In the genomic region with DNA sequence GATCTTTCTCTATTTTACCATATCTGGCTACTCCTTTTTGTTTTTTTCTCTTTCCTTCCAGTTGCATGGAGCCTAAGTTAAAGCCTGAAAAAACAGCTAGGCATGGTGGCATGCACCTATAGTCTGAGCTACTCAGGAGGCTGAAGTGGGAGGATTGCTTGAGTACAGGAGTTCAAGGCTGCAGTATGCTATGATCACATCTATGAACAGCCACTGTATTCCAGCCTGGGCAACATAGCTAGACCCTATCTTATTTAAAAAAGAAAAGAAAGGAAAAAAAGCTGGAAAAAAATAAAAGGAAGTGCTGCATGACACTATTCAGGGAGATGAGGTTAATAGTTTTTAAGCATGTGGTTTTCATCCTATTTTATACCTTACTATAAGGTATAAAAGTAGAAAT, we compare ENCODE assay signal across 1 cellular context.
TF ChIP-seq lines count a peak whose summit lies in the region.

No MANE protein-coding gene starts in this region.

TF ChIP-seq in GM23338, 12 proteins besides CTCF, POLR2A, EP300 and RAD21:
- no peak for TF ChIP-seq STAT1 (IDR thresholded peaks at IDR 0.05; ENCODE audit: unreplicated experiment)
- TF ChIP-seq, protein P1, sequence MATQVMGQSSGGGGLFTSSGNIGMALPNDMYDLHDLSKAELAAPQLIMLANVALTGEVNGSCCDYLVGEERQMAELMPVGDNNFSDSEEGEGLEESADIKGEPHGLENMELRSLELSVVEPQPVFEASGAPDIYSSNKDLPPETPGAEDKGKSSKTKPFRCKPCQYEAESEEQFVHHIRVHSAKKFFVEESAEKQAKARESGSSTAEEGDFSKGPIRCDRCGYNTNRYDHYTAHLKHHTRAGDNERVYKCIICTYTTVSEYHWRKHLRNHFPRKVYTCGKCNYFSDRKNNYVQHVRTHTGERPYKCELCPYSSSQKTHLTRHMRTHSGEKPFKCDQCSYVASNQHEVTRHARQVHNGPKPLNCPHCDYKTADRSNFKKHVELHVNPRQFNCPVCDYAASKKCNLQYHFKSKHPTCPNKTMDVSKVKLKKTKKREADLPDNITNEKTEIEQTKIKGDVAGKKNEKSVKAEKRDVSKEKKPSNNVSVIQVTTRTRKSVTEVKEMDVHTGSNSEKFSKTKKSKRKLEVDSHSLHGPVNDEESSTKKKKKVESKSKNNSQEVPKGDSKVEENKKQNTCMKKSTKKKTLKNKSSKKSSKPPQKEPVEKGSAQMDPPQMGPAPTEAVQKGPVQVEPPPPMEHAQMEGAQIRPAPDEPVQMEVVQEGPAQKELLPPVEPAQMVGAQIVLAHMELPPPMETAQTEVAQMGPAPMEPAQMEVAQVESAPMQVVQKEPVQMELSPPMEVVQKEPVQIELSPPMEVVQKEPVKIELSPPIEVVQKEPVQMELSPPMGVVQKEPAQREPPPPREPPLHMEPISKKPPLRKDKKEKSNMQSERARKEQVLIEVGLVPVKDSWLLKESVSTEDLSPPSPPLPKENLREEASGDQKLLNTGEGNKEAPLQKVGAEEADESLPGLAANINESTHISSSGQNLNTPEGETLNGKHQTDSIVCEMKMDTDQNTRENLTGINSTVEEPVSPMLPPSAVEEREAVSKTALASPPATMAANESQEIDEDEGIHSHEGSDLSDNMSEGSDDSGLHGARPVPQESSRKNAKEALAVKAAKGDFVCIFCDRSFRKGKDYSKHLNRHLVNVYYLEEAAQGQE (IDR thresholded peaks at IDR 0.05; ENCODE audit: unreplicated experiment) = no peak
- TF ChIP-seq, protein P2, sequence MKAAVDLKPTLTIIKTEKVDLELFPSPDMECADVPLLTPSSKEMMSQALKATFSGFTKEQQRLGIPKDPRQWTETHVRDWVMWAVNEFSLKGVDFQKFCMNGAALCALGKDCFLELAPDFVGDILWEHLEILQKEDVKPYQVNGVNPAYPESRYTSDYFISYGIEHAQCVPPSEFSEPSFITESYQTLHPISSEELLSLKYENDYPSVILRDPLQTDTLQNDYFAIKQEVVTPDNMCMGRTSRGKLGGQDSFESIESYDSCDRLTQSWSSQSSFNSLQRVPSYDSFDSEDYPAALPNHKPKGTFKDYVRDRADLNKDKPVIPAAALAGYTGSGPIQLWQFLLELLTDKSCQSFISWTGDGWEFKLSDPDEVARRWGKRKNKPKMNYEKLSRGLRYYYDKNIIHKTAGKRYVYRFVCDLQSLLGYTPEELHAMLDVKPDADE (IDR thresholded peaks at IDR 0.05) = no peak
- TF ChIP-seq ZNF114 (CRISPR knock-in tag; IDR thresholded peaks at IDR 0.05) = no peak
- no peak for TF ChIP-seq JUNB (IDR thresholded peaks at IDR 0.05; ENCODE audit: unreplicated experiment)
- TF ChIP-seq ZNF331 (CRISPR knock-in tag; IDR thresholded peaks at IDR 0.05; ENCODE audit: low read depth) = no peak
- TF ChIP-seq, protein P3, sequence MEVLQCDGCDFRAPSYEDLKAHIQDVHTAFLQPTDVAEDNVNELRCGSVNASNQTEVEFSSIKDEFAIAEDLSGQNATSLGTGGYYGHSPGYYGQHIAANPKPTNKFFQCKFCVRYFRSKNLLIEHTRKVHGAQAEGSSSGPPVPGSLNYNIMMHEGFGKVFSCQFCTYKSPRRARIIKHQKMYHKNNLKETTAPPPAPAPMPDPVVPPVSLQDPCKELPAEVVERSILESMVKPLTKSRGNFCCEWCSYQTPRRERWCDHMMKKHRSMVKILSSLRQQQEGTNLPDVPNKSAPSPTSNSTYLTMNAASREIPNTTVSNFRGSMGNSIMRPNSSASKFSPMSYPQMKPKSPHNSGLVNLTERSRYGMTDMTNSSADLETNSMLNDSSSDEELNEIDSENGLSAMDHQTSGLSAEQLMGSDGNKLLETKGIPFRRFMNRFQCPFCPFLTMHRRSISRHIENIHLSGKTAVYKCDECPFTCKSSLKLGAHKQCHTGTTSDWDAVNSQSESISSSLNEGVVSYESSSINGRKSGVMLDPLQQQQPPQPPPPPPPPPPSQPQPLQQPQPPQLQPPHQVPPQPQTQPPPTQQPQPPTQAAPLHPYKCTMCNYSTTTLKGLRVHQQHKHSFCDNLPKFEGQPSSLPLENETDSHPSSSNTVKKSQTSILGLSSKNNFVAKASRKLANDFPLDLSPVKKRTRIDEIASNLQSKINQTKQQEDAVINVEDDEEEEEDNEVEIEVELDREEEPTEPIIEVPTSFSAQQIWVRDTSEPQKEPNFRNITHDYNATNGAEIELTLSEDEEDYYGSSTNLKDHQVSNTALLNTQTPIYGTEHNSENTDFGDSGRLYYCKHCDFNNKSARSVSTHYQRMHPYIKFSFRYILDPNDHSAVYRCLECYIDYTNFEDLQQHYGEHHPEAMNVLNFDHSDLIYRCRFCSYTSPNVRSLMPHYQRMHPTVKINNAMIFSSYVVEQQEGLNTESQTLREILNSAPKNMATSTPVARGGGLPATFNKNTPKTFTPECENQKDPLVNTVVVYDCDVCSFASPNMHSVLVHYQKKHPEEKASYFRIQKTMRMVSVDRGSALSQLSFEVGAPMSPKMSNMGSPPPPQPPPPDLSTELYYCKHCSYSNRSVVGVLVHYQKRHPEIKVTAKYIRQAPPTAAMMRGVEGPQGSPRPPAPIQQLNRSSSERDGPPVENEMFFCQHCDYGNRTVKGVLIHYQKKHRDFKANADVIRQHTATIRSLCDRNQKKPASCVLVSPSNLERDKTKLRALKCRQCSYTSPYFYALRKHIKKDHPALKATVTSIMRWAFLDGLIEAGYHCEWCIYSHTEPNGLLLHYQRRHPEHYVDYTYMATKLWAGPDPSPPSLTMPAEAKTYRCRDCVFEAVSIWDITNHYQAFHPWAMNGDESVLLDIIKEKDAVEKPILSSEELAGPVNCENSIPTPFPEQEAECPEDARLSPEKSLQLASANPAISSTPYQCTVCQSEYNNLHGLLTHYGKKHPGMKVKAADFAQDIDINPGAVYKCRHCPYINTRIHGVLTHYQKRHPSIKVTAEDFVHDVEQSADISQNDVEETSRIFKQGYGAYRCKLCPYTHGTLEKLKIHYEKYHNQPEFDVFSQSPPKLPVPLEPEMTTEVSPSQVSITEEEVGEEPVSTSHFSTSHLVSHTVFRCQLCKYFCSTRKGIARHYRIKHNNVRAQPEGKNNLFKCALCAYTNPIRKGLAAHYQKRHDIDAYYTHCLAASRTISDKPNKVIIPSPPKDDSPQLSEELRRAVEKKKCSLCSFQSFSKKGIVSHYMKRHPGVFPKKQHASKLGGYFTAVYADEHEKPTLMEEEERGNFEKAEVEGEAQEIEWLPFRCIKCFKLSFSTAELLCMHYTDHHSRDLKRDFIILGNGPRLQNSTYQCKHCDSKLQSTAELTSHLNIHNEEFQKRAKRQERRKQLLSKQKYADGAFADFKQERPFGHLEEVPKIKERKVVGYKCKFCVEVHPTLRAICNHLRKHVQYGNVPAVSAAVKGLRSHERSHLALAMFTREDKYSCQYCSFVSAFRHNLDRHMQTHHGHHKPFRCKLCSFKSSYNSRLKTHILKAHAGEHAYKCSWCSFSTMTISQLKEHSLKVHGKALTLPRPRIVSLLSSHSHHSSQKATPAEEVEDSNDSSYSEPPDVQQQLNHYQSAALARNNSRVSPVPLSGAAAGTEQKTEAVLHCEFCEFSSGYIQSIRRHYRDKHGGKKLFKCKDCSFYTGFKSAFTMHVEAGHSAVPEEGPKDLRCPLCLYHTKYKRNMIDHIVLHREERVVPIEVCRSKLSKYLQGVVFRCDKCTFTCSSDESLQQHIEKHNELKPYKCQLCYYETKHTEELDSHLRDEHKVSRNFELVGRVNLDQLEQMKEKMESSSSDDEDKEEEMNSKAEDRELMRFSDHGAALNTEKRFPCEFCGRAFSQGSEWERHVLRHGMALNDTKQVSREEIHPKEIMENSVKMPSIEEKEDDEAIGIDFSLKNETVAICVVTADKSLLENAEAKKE (CRISPR knock-in tag; IDR thresholded peaks at IDR 0.05) = no peak
- TF ChIP-seq EZH2phosphoT487 (IDR thresholded peaks at IDR 0.05; ENCODE audit: unreplicated experiment) = no peak
- TF ChIP-seq NANOG (IDR thresholded peaks at IDR 0.05; ENCODE audit: borderline replicate concordance) = no peak
- no peak for TF ChIP-seq CREB1 (CRISPR knock-in tag; IDR thresholded peaks at IDR 0.05; ENCODE audit: low read depth)
- no peak for TF ChIP-seq EZH2 (IDR thresholded peaks at IDR 0.05; ENCODE audit: low read depth, unreplicated experiment)
- no peak for TF ChIP-seq POLR2AphosphoS5 (IDR thresholded peaks at IDR 0.05; ENCODE audit: low read depth)
